28 cellular contexts compared by ENCODE assay signal in genomic region chr10:2746638-2747037, GRCh38.
"Had no signal": no experiment of that assay in that cellular context is flagged by ENCODE, and none has a peak within 500 bp of the region (broad histone marks: within the 10 kb centered on the region; RNA-seq: fewer than 3 reads in every experiment).

No MANE protein-coding gene starts in this region.

- H3K4me1 ChIP-seq: colonic mucosa, esophagus squamous epithelium, foreskin keratinocyte, gastrocnemius medialis, gastroesophageal sphincter, heart left ventricle, heart right ventricle had no signal

- DNase-seq: colonic mucosa; cortex of kidney; dermis blood vessel endothelial cell; dorsolateral prefrontal cortex; effector CD4-positive, alpha-beta T cell; effector CD8-positive, alpha-beta T cell; effector memory CD4-positive, alpha-beta T cell; effector memory CD8-positive, alpha-beta T cell; endodermal cell; erythroblast; esophagus squamous epithelium; foreskin fibroblast; foreskin keratinocyte; foreskin melanocyte; gastrocnemius medialis; glutamatergic neuron; head of caudate nucleus; heart left ventricle; heart right ventricle had no signal

- H3K9me3 ChIP-seq: colonic mucosa, esophagus muscularis mucosa, esophagus squamous epithelium, gastrocnemius medialis, gastroesophageal sphincter, heart left ventricle, heart right ventricle had no signal

- H3K36me3 ChIP-seq: colonic mucosa, esophagus muscularis mucosa, esophagus squamous epithelium, gastrocnemius medialis, gastroesophageal sphincter, heart left ventricle, heart right ventricle had no signal

- H3K27ac ChIP-seq: colonic mucosa, coronary artery, dorsolateral prefrontal cortex, epithelial cell of prostate, esophagus muscularis mucosa, esophagus squamous epithelium, foreskin keratinocyte, gastrocnemius medialis, gastroesophageal sphincter, heart left ventricle, heart right ventricle had no signal

- ATAC-seq: effector memory CD8-positive, alpha-beta T cell; esophagus mucosa; foreskin keratinocyte; gastrocnemius medialis; gastroesophageal sphincter; heart left ventricle; heart right ventricle had no signal

- H3K27me3 ChIP-seq: colonic mucosa, foreskin keratinocyte, gastrocnemius medialis had no signal

- FAIRE-seq: colon, endometrium, endothelial cell of umbilical vein, frontal cortex had no signal

- H3K4me3 ChIP-seq: colonic mucosa, coronary artery, dorsolateral prefrontal cortex, esophagus muscularis mucosa, esophagus squamous epithelium, gastrocnemius medialis, gastroesophageal sphincter, heart left ventricle, heart right ventricle had no signal
